In the genomic region with DNA sequence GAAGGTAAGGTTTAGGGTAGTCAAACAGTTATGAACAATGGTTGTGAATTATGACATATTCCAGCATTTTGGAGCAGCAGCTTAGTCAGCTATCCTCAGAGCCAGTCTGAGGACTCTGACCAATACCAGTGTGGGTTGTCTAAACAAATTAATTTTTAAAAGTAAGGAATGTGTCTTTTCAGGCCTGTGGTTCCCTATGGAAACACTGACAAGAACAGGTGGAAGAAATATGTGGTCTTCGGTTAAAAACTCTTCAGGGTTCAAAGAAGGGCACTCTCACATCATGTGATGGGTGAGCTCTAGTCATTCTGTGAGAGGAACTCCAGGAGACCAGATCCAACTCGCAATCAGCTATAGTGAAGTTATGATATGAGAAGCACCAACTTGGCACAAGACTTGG, we compare ENCODE assay signal across 19 cellular contexts. TPM values are rescaled to one million over a fixed set of nuclear protein-coding genes. Genes with fewer than 3 reads are reported as not detected.
DNase-seq lines count a peak whose midpoint lies in the region; ATAC-seq and TF ChIP-seq lines count a peak whose summit lies in the region.
"Had no signal": no experiment of that assay in that cellular context is flagged by ENCODE, and none has a peak within 500 bp of the region (broad histone marks: within the 10 kb centered on the region; RNA-seq: fewer than 3 reads in every experiment).

No MANE protein-coding gene starts in this region.

- no peaks in the 10 kb centered on the region for H3K27me3 Mint-ChIP-seq in nephron (ENCODE audit: low read depth)
- H3K27me3 Mint-ChIP-seq in activated T-helper 2 cell treated with anti-CD3 and anti-CD28 coated beads, Interferon-gamma antibody, Interleukin-2, Interleukin-4, amounts not matched to agents 10 μg/mL and 5 μg/mL and 100 μg/mL, durations not matched to agents 14 hours and 24 hours and 36 hours (ENCODE audit: low read depth): peaks cover 14% of the 10 kb centered on the region

- H3K4me3 ChIP-seq in SJCRH30: peak overlapping the region; percentile 29
- H3K4me3 ChIP-seq in ascending aorta: no peak overlapping the region
- H3K4me3 ChIP-seq: A549, BLaER1 had no signal

- intact Hi-C loops in ascending aorta (cut with DNase I): no loop called here
- intact Hi-C loops in activated T-helper 2 cell treated with anti-CD3 and anti-CD28 coated beads, Interferon-gamma antibody, Interleukin-2, Interleukin-4, amounts not matched to agents 10 μg/mL and 5 μg/mL and 100 μg/mL, durations not matched to agents 14 hours and 24 hours and 36 hours (cut with micrococcal nuclease): no loop called here

- peaks cover 6% of the 10 kb centered on the region for H3K4me1 Mint-ChIP-seq in nephron
- no peaks in the 10 kb centered on the region for H3K4me1 Mint-ChIP-seq in activated T-helper 2 cell treated with anti-CD3 and anti-CD28 coated beads, Interferon-gamma antibody, Interleukin-2, Interleukin-4, amounts not matched to agents 10 μg/mL and 5 μg/mL and 100 μg/mL, durations not matched to agents 14 hours and 24 hours and 36 hours (ENCODE audit: low read depth)
- H3K4me1 Mint-ChIP-seq: CD4-positive, alpha-beta memory T cell had no signal

- no peaks in the 10 kb centered on the region for H3K27me3 ChIP-seq in SJCRH30
- no peaks in the 10 kb centered on the region for H3K27me3 ChIP-seq in ascending aorta
- H3K27me3 ChIP-seq: BLaER1 had no signal

- DNase-seq in ACHN (peak; percentile 80), SJCRH30 (peak; percentile 45 to 76), kidney glomerular epithelial cell (lab: John Stamatoyannopoulos, UW) (peak; percentile 89), ascending aorta (ENCODE audit: low spot score in 2 of 2) (no peak), T-helper 1 cell (no peak)
- DNase-seq in activated T-helper 2 cell treated with anti-CD3 and anti-CD28 coated beads, Interferon-gamma antibody, Interleukin-2, Interleukin-4, amounts not matched to agents 10 μg/mL and 5 μg/mL and 100 μg/mL, durations not matched to agents 14 hours and 24 hours and 36 hours (ENCODE audit: low spot score): no peak
- DNase-seq: Calu3; CD4-positive, alpha-beta memory T cell; DMS79 treated with DMSO at 0.1 percent for 48 hours; GF-D8; HCEC 1CT had no signal

- ATAC-seq in GM21825 (IDR thresholded peaks at IDR 0.05; ENCODE audit: unreplicated experiment): no peak
- ATAC-seq: A549 had no signal

- peak overlapping the region in 2 of 3 experiments; percentile 62 to 67 for H3K27ac Mint-ChIP-seq in nephron
- no peak overlapping the region for H3K27ac Mint-ChIP-seq in activated T-helper 2 cell treated with anti-CD3 and anti-CD28 coated beads, Interferon-gamma antibody, Interleukin-2, Interleukin-4, amounts not matched to agents 10 μg/mL and 5 μg/mL and 100 μg/mL, durations not matched to agents 14 hours and 24 hours and 36 hours
- H3K27ac Mint-ChIP-seq: CD14-positive monocyte; CD4-positive, alpha-beta memory T cell had no signal

- H3K36me3 ChIP-seq in SJCRH30: 0 out of 2 replicates have a peak, but pooled peaks cover 2% of the 10 kb centered on the region
- peaks cover 2 to 15% of the 10 kb centered on the region in 2 donors for H3K36me3 ChIP-seq in ascending aorta
- H3K36me3 ChIP-seq: BLaER1 had no signal

- H3K9me3 ChIP-seq in SJCRH30 (replicated peaks) (no peaks in the 10 kb centered on the region), ascending aorta (no peaks in the 10 kb centered on the region)
- H3K9me3 ChIP-seq: A549, BLaER1 had no signal

- peaks cover 37% of the 10 kb centered on the region for H3K4me1 ChIP-seq in SJCRH30
- no peaks in the 10 kb centered on the region for H3K4me1 ChIP-seq in ascending aorta

- in situ Hi-C loops in ACHN (cut with HindIII; ENCODE audit: low pct_ligation_motif_present, low pct_unique_long_range_greater_than_20kb, low sequenced_read_pairs): no loop called here

- TF ChIP-seq CTCF in nephron (IDR thresholded peaks at IDR 0.05; ENCODE audit: unreplicated experiment in 3 of 3): no peak
- TF ChIP-seq CTCF in ascending aorta (IDR thresholded peaks at IDR 0.05): no peak

- no peaks in the 10 kb centered on the region for H3K9me3 Mint-ChIP-seq in nephron
- no peaks in the 10 kb centered on the region for H3K9me3 Mint-ChIP-seq in activated T-helper 2 cell treated with anti-CD3 and anti-CD28 coated beads, Interferon-gamma antibody, Interleukin-2, Interleukin-4, amounts not matched to agents 10 μg/mL and 5 μg/mL and 100 μg/mL, durations not matched to agents 14 hours and 24 hours and 36 hours
- H3K9me3 Mint-ChIP-seq: CD4-positive, alpha-beta memory T cell had no signal

- peaks cover 10% of the 10 kb centered on the region for H3K36me3 Mint-ChIP-seq in nephron (ENCODE audit: low read depth)
- H3K36me3 Mint-ChIP-seq in activated T-helper 2 cell treated with anti-CD3 and anti-CD28 coated beads, Interferon-gamma antibody, Interleukin-2, Interleukin-4, amounts not matched to agents 10 μg/mL and 5 μg/mL and 100 μg/mL, durations not matched to agents 14 hours and 24 hours and 36 hours (ENCODE audit: low read depth): no peaks in the 10 kb centered on the region
- H3K36me3 Mint-ChIP-seq: CD14-positive monocyte; CD4-positive, alpha-beta memory T cell had no signal

- H3K27ac ChIP-seq in SJCRH30 (peak overlapping the region; percentile 56), ascending aorta (no peak overlapping the region)
- H3K27ac ChIP-seq: 22Rv1, A549, BLaER1 had no signal

- no peak overlapping the region for H3K4me3 Mint-ChIP-seq in nephron
- no peak overlapping the region for H3K4me3 Mint-ChIP-seq in activated T-helper 2 cell treated with anti-CD3 and anti-CD28 coated beads, Interferon-gamma antibody, Interleukin-2, Interleukin-4, amounts not matched to agents 10 μg/mL and 5 μg/mL and 100 μg/mL, durations not matched to agents 14 hours and 24 hours and 36 hours (ENCODE audit: low read depth)
- H3K4me3 Mint-ChIP-seq: CD14-positive monocyte; CD4-positive, alpha-beta memory T cell had no signal

RNA-seq across cellular contexts. Expression of gene ALDOB, which starts 33.5 kb away (rescaled TPM):
- total RNA-seq in SJCRH30 (2014; rRNA removed; shearing (Covaris generic)): not detected in 2 replicates
- 4.8 TPM for total RNA-seq in ascending aorta
- not detected in 2 replicates for total RNA-seq in activated T-helper 2 cell treated with anti-CD3 and anti-CD28 coated beads, Interferon-gamma antibody, Interleukin-2, Interleukin-4, amounts not matched to agents 10 μg/mL and 5 μg/mL and 100 μg/mL, durations not matched to agents 14 hours and 24 hours and 36 hours
- total RNA-seq: CD4-positive, alpha-beta memory T cell; H4; HT-29 had no signal

Comparison
In these comparisons a context has a peak if more than half of its experiments do, and no peak if none do; other contexts are left out.
1. DNase-seq: peak in ACHN (single experiment), SJCRH30 (2 of 2) and kidney glomerular epithelial cell (single experiment); none in ascending aorta (0 of 2), T-helper 1 cell (0 of 5) and activated T-helper 2 cell treated with anti-CD3 and anti-CD28 coated beads, Interferon-gamma antibody, Interleukin-2, Interleukin-4, amounts not matched to agents 10 μg/mL and 5 μg/mL and 100 μg/mL, durations not matched to agents 14 hours and 24 hours and 36 hours (single experiment).